ENCODE assay signal across 2 cellular contexts in the genomic region with DNA sequence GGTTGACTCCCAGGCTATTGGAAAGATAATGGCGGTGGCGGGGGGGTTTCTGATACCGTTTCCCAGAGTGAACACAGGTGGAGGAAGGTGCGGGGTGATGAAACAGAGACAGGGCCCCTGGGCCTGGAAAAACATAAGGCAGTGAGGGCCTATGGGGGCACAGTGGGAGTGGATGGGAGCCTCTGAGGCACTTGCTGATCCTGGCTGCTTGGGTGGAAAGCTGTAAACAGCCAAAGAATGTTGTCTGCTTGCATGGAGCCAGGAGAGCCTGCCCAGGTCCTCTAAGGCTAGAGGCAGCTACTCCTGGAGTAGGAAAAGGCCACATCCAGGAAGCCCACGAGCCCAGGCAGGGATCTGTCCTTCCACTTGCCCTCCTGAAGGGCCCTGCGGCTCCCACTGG.
TF ChIP-seq lines count a peak whose summit lies in the region.

No MANE protein-coding gene starts in this region.

TF ChIP-seq in SK-N-SH, 30 proteins besides CTCF, POLR2A, EP300 and RAD21:
- TF ChIP-seq NFIC (IDR thresholded peaks at IDR 0.05; ENCODE audit: borderline replicate concordance) (no peak), TCF12 (IDR thresholded peaks at IDR 0.05) (no peak), RFX5 (IDR thresholded peaks at IDR 0.05; ENCODE audit: low read length) (no peak), JUND (IDR thresholded peaks at IDR 0.05) (no peak), SIN3A (IDR thresholded peaks at IDR 0.05; ENCODE audit: borderline replicate concordance, low read depth, low read length) (no peak)
- TF ChIP-seq, protein P1, sequence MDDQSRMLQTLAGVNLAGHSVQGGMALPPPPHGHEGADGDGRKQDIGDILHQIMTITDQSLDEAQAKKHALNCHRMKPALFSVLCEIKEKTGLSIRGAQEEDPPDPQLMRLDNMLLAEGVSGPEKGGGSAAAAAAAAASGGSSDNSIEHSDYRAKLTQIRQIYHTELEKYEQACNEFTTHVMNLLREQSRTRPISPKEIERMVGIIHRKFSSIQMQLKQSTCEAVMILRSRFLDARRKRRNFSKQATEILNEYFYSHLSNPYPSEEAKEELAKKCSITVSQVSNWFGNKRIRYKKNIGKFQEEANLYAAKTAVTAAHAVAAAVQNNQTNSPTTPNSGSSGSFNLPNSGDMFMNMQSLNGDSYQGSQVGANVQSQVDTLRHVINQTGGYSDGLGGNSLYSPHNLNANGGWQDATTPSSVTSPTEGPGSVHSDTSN (IDR thresholded peaks at IDR 0.05) = no peak
- TF ChIP-seq, protein P2, sequence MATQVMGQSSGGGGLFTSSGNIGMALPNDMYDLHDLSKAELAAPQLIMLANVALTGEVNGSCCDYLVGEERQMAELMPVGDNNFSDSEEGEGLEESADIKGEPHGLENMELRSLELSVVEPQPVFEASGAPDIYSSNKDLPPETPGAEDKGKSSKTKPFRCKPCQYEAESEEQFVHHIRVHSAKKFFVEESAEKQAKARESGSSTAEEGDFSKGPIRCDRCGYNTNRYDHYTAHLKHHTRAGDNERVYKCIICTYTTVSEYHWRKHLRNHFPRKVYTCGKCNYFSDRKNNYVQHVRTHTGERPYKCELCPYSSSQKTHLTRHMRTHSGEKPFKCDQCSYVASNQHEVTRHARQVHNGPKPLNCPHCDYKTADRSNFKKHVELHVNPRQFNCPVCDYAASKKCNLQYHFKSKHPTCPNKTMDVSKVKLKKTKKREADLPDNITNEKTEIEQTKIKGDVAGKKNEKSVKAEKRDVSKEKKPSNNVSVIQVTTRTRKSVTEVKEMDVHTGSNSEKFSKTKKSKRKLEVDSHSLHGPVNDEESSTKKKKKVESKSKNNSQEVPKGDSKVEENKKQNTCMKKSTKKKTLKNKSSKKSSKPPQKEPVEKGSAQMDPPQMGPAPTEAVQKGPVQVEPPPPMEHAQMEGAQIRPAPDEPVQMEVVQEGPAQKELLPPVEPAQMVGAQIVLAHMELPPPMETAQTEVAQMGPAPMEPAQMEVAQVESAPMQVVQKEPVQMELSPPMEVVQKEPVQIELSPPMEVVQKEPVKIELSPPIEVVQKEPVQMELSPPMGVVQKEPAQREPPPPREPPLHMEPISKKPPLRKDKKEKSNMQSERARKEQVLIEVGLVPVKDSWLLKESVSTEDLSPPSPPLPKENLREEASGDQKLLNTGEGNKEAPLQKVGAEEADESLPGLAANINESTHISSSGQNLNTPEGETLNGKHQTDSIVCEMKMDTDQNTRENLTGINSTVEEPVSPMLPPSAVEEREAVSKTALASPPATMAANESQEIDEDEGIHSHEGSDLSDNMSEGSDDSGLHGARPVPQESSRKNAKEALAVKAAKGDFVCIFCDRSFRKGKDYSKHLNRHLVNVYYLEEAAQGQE (IDR thresholded peaks at IDR 0.05; ENCODE audit: low read depth, low read length) = no peak

TF ChIP-seq in SK-N-SH treated with all-trans-retinoic acid at 6 μM for 48 hours, 23 proteins besides CTCF, POLR2A, EP300 and RAD21 (continued from another document):
- TF ChIP-seq CSDC2 (CRISPR knock-in tag; IDR thresholded peaks at IDR 0.05) (no peak), TOX (CRISPR knock-in tag; IDR thresholded peaks at IDR 0.05; ENCODE audit: borderline replicate concordance) (no peak), BACH2 (CRISPR knock-in tag; IDR thresholded peaks at IDR 0.05; ENCODE audit: borderline replicate concordance) (no peak), ZNF70 (CRISPR knock-in tag; IDR thresholded peaks at IDR 0.05) (no peak), ZC3H10 (CRISPR knock-in tag; IDR thresholded peaks at IDR 0.05) (no peak), RARB (CRISPR knock-in tag; IDR thresholded peaks at IDR 0.05) (no peak), ESRRG (CRISPR knock-in tag; IDR thresholded peaks at IDR 0.05) (no peak), PPARA (CRISPR knock-in tag; IDR thresholded peaks at IDR 0.05; ENCODE audit: borderline replicate concordance) (no peak), GLIS3 (CRISPR knock-in tag; IDR thresholded peaks at IDR 0.05) (no peak), ZNF8 (CRISPR knock-in tag; IDR thresholded peaks at IDR 0.05) (no peak), ZFP30 (CRISPR knock-in tag; IDR thresholded peaks at IDR 0.05) (no peak), ISL1 (CRISPR knock-in tag; IDR thresholded peaks at IDR 0.05) (no peak)
- TF ChIP-seq, protein P3, sequence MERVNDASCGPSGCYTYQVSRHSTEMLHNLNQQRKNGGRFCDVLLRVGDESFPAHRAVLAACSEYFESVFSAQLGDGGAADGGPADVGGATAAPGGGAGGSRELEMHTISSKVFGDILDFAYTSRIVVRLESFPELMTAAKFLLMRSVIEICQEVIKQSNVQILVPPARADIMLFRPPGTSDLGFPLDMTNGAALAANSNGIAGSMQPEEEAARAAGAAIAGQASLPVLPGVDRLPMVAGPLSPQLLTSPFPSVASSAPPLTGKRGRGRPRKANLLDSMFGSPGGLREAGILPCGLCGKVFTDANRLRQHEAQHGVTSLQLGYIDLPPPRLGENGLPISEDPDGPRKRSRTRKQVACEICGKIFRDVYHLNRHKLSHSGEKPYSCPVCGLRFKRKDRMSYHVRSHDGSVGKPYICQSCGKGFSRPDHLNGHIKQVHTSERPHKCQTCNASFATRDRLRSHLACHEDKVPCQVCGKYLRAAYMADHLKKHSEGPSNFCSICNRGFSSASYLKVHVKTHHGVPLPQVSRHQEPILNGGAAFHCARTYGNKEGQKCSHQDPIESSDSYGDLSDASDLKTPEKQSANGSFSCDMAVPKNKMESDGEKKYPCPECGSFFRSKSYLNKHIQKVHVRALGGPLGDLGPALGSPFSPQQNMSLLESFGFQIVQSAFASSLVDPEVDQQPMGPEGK (CRISPR knock-in tag; IDR thresholded peaks at IDR 0.05; ENCODE audit: borderline replicate concordance) = no peak
- TF ChIP-seq, protein P4, sequence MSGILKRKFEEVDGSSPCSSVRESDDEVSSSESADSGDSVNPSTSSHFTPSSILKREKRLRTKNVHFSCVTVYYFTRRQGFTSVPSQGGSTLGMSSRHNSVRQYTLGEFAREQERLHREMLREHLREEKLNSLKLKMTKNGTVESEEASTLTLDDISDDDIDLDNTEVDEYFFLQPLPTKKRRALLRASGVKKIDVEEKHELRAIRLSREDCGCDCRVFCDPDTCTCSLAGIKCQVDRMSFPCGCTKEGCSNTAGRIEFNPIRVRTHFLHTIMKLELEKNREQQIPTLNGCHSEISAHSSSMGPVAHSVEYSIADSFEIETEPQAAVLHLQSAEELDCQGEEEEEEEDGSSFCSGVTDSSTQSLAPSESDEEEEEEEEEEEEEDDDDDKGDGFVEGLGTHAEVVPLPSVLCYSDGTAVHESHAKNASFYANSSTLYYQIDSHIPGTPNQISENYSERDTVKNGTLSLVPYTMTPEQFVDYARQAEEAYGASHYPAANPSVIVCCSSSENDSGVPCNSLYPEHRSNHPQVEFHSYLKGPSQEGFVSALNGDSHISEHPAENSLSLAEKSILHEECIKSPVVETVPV (CRISPR knock-in tag; IDR thresholded peaks at IDR 0.05) = no peak
- TF ChIP-seq, protein P5, sequence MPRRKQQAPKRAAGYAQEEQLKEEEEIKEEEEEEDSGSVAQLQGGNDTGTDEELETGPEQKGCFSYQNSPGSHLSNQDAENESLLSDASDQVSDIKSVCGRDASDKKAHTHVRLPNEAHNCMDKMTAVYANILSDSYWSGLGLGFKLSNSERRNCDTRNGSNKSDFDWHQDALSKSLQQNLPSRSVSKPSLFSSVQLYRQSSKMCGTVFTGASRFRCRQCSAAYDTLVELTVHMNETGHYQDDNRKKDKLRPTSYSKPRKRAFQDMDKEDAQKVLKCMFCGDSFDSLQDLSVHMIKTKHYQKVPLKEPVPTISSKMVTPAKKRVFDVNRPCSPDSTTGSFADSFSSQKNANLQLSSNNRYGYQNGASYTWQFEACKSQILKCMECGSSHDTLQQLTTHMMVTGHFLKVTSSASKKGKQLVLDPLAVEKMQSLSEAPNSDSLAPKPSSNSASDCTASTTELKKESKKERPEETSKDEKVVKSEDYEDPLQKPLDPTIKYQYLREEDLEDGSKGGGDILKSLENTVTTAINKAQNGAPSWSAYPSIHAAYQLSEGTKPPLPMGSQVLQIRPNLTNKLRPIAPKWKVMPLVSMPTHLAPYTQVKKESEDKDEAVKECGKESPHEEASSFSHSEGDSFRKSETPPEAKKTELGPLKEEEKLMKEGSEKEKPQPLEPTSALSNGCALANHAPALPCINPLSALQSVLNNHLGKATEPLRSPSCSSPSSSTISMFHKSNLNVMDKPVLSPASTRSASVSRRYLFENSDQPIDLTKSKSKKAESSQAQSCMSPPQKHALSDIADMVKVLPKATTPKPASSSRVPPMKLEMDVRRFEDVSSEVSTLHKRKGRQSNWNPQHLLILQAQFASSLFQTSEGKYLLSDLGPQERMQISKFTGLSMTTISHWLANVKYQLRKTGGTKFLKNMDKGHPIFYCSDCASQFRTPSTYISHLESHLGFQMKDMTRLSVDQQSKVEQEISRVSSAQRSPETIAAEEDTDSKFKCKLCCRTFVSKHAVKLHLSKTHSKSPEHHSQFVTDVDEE (CRISPR knock-in tag; IDR thresholded peaks at IDR 0.05) = no peak
